ENCODE assay signal across 1 cellular context in the genomic region with DNA sequence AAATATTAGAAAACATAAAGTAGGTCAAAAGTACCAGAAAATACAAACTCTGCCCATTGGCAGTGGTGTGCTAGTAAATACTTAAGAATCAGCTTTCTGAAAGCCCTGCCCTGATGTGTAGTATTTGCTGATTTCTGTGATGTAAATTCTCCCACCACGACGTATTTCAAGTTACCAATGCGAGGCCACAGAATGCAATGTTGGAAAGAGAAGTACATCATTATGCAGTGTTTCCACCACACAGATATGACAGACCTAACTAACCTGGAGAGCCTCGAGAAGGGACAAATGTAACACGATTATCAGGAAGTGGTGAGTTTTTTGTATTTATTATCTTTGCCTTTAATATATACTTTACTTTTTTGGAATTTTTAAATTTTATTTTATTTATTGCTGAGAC.
TF ChIP-seq lines count a peak whose summit lies in the region.

No MANE protein-coding gene starts in this region.

TF ChIP-seq in HepG2, 621 proteins besides CTCF, POLR2A, EP300 and RAD21:
- TF ChIP-seq, protein P1, sequence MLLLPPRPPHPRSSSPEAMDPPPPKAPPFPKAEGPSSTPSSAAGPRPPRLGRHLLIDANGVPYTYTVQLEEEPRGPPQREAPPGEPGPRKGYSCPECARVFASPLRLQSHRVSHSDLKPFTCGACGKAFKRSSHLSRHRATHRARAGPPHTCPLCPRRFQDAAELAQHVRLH (CRISPR knock-in tag; IDR thresholded peaks at IDR 0.05; ENCODE audit: borderline replicate concordance, low read depth): 0 out of 2 replicates have a peak, but pooled peaks have one; percentile 2
- TF ChIP-seq RAD51 (IDR thresholded peaks at IDR 0.05; ENCODE audit: borderline replicate concordance): no peak
- TF ChIP-seq ZBTB7A (CRISPR knock-in tag; IDR thresholded peaks at IDR 0.05): no peak
- no peak for TF ChIP-seq ZNF343 (CRISPR knock-in tag; IDR thresholded peaks at IDR 0.05)
- TF ChIP-seq, protein P2, sequence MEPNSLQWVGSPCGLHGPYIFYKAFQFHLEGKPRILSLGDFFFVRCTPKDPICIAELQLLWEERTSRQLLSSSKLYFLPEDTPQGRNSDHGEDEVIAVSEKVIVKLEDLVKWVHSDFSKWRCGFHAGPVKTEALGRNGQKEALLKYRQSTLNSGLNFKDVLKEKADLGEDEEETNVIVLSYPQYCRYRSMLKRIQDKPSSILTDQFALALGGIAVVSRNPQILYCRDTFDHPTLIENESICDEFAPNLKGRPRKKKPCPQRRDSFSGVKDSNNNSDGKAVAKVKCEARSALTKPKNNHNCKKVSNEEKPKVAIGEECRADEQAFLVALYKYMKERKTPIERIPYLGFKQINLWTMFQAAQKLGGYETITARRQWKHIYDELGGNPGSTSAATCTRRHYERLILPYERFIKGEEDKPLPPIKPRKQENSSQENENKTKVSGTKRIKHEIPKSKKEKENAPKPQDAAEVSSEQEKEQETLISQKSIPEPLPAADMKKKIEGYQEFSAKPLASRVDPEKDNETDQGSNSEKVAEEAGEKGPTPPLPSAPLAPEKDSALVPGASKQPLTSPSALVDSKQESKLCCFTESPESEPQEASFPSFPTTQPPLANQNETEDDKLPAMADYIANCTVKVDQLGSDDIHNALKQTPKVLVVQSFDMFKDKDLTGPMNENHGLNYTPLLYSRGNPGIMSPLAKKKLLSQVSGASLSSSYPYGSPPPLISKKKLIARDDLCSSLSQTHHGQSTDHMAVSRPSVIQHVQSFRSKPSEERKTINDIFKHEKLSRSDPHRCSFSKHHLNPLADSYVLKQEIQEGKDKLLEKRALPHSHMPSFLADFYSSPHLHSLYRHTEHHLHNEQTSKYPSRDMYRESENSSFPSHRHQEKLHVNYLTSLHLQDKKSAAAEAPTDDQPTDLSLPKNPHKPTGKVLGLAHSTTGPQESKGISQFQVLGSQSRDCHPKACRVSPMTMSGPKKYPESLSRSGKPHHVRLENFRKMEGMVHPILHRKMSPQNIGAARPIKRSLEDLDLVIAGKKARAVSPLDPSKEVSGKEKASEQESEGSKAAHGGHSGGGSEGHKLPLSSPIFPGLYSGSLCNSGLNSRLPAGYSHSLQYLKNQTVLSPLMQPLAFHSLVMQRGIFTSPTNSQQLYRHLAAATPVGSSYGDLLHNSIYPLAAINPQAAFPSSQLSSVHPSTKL (CRISPR knock-in tag; IDR thresholded peaks at IDR 0.05): no peak
- no peak for TF ChIP-seq FOXM1 (CRISPR knock-in tag; IDR thresholded peaks at IDR 0.05)
TF ChIP-seq in HepG2: peak in this region for 1.
